19 cellular contexts compared by ENCODE assay signal in genomic region chr13:30698023-30698422, GRCh38. TPM values are rescaled to one million over a fixed set of nuclear protein-coding genes. Genes with fewer than 3 reads are reported as not detected.
A peak's percentile ranks its signal among the peaks of the same experiment; 100 is the strongest.
DNase-seq lines count a peak whose midpoint lies in the region; ATAC-seq and TF ChIP-seq lines count a peak whose summit lies in the region.
"Had no signal": no experiment of that assay in that cellular context is flagged by ENCODE, and none has a peak within 500 bp of the region (broad histone marks: within the 10 kb centered on the region; RNA-seq: fewer than 3 reads in every experiment).

No MANE protein-coding gene starts in this region.

- H3K36me3 ChIP-seq in BE2C = no peaks in the 10 kb centered on the region
- no peaks in the 10 kb centered on the region for H3K36me3 ChIP-seq in Peyer's patch

- no peaks in the 10 kb centered on the region for H3K27me3 ChIP-seq in BE2C
- H3K27me3 ChIP-seq in Peyer's patch = no peaks in the 10 kb centered on the region

- TF ChIP-seq POLR2A in Peyer's patch (IDR thresholded peaks at IDR 0.05) = no peak

- H3K4me1 ChIP-seq in BE2C (peaks cover 11% of the 10 kb centered on the region), Peyer's patch (peaks cover 0 to 19% (median 0%) of the 10 kb centered on the region in 4 donors)

- TF ChIP-seq CTCF in BE2C (IDR thresholded peaks at IDR 0.05; ENCODE audit: low read depth, low read length) (no peak), Peyer's patch (IDR thresholded peaks at IDR 0.05) (no peak)

- H3K27ac ChIP-seq in Peyer's patch = no peak overlapping the region

- ATAC-seq in SK-N-SH treated with all-trans-retinoic acid at 6 μM for 48 hours (peak; percentile 94), GM18519 (IDR thresholded peaks at IDR 0.05; ENCODE audit: low FRiP score, unreplicated experiment) (no peak)
- ATAC-seq: activated CD4-positive, CD25-positive, alpha-beta regulatory T cell treated with anti-CD3 and anti-CD28 coated beads, Interleukin-2, amount 50 U/mL, for 24 hours; naive thymus-derived CD8-positive, alpha-beta T cell had no signal

- intact Hi-C loops in posterior vena cava (cut with DNase I) = no loop called here

- DNase-seq in BE2C = peak; percentile 52
- DNase-seq in fibroblast of gingiva (ENCODE audit: low read depth) = peak; percentile 71
- peak; percentile 80 for DNase-seq in posterior vena cava (ENCODE audit: low spot score)
- no peak for DNase-seq in HPDE6-E6E7 (ENCODE audit: extremely low spot score)
- no peak for DNase-seq in GOT3 (lab: John Stamatoyannopoulos, UW)
- no peak for DNase-seq in Peyer's patch
- DNase-seq: activated naive CD4-positive, alpha-beta T cell; Calu3; effector CD8-positive, alpha-beta T cell; naive thymus-derived CD8-positive, alpha-beta T cell; NCI-H187; NCI-H510A; SHP77 treated with DMSO at 0.1 percent for 48 hours; stimulated activated CD4-positive, alpha-beta T cell treated with anti-CD3 and anti-CD28 coated beads, Interleukin-1b, Interleukin-23, amount 100 ng/mL, for 48 hours had no signal

- no peaks in the 10 kb centered on the region for H3K9me3 ChIP-seq in BE2C
- no peaks in the 10 kb centered on the region for H3K9me3 ChIP-seq in Peyer's patch

- H3K4me3 ChIP-seq in BE2C (ENCODE audit: low read depth, low read length) (peak overlapping the region; percentile 5; the same call in 1 of the 2 replicates), Peyer's patch (no peak overlapping the region)

TF ChIP-seq in SK-N-SH treated with all-trans-retinoic acid at 6 μM for 48 hours, 23 proteins besides CTCF, POLR2A, EP300 and RAD21:
- TF ChIP-seq ZFP3 (CRISPR knock-in tag; IDR thresholded peaks at IDR 0.05) (peak; percentile 84), ZNF70 (CRISPR knock-in tag; IDR thresholded peaks at IDR 0.05) (no peak), ISL1 (CRISPR knock-in tag; IDR thresholded peaks at IDR 0.05) (peak; percentile 73), TCF4 (CRISPR knock-in tag; IDR thresholded peaks at IDR 0.05; ENCODE audit: borderline replicate concordance) (peak; percentile 75; the same call in 1 of the 2 replicates)
- TF ChIP-seq, protein P1, sequence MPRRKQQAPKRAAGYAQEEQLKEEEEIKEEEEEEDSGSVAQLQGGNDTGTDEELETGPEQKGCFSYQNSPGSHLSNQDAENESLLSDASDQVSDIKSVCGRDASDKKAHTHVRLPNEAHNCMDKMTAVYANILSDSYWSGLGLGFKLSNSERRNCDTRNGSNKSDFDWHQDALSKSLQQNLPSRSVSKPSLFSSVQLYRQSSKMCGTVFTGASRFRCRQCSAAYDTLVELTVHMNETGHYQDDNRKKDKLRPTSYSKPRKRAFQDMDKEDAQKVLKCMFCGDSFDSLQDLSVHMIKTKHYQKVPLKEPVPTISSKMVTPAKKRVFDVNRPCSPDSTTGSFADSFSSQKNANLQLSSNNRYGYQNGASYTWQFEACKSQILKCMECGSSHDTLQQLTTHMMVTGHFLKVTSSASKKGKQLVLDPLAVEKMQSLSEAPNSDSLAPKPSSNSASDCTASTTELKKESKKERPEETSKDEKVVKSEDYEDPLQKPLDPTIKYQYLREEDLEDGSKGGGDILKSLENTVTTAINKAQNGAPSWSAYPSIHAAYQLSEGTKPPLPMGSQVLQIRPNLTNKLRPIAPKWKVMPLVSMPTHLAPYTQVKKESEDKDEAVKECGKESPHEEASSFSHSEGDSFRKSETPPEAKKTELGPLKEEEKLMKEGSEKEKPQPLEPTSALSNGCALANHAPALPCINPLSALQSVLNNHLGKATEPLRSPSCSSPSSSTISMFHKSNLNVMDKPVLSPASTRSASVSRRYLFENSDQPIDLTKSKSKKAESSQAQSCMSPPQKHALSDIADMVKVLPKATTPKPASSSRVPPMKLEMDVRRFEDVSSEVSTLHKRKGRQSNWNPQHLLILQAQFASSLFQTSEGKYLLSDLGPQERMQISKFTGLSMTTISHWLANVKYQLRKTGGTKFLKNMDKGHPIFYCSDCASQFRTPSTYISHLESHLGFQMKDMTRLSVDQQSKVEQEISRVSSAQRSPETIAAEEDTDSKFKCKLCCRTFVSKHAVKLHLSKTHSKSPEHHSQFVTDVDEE (CRISPR knock-in tag; IDR thresholded peaks at IDR 0.05) = peak; percentile 41; the same call in 1 of the 2 replicates

RNA-seq across cellular contexts. Expression of gene ALOX5AP, which starts 37.3 kb away (rescaled TPM):
- polyA plus RNA-seq in BE2C (2012; ENCODE audit: insufficient read depth, insufficient read length, low read depth) = not detected
- total RNA-seq in posterior vena cava (10 to 100 TPM; 26.8 to 49.6 TPM), Peyer's patch (10 to 100 TPM in 2 of 4 donors, 1 to 10 TPM in 2; 7.6 to 19.8 (median 13.2) TPM)
- total RNA-seq: bronchial epithelial cell, Calu3, H1 had no signal
- polyA plus RNA-seq: H1 had no signal

Comparison
In these comparisons a context has a peak if more than half of its experiments do, and no peak if none do; other contexts are left out.
1. DNase-seq: peak in BE2C (single experiment), fibroblast of gingiva (single experiment) and posterior vena cava (single experiment); none in HPDE6-E6E7 (single experiment), GOT3 (single experiment) and Peyer's patch (0 of 3).